In the genomic region with DNA sequence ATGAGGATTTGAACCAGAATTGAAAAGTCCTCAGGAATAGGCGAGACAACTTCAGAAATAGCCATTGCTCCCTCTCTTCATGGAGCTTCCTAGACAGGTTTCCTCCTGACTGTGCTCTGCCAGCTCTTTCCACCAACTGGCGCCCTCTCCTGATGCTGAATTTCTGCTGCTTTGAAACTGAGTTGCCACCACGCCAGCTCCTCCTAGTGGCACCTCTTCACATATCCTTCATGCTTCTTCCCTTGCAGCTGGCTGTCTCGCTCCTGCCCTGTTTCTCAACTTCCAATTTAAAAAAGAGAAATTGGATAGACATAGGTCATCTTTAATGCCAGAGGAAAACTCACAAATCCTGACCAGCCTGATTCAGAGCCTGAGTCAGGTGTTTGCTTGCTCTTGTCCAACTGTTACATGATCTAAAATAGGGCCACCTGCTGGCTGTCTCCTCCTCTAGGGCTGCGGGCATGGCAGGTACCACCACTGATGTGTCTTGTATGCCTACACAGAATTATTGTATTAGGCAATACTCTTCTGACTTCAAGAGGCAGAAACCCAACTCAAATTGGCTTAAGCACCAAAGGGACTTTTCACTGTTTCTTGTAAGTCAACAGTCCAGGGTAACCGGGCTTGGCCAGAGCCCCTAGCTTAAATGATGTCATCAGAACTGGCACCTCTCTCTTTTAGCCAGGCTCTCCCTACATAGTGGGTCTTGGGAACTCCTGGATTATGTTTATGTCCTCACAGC, we compare ENCODE assay signal across 9 cellular contexts. TPM values are rescaled to one million over a fixed set of nuclear protein-coding genes. Genes with fewer than 3 reads are reported as not detected.
DNase-seq lines count a peak whose midpoint lies in the region; ATAC-seq and TF ChIP-seq lines count a peak whose summit lies in the region.
"Not testable (repeated sequence)": the region's sequence is repeated elsewhere in the genome, so short reads cannot be mapped to it uniquely, and the experiment has no call there.
"Had no signal": no experiment of that assay in that cellular context is flagged by ENCODE, and none has a peak within 500 bp of the region (broad histone marks: within the 10 kb centered on the region; RNA-seq: fewer than 3 reads in every experiment).

No MANE protein-coding gene starts in this region.

- not testable (repeated sequence) for H3K36me3 Mint-ChIP-seq in T-helper 17 cell (ENCODE audit: low read depth)

- intact Hi-C loops in adrenal gland (cut with DNase I); Right ventricle myocardium inferior (cut with DNase I); ovary (cut with DNase I); uterus (cut with DNase I; ENCODE audit: low total_unique reads): not testable (repeated sequence)

- H3K4me1 Mint-ChIP-seq in T-helper 17 cell = not testable (repeated sequence)

- H3K27me3 Mint-ChIP-seq in T-helper 17 cell = not testable (repeated sequence)

- H3K4me3 Mint-ChIP-seq in T-helper 17 cell = not testable (repeated sequence)

- H3K27ac Mint-ChIP-seq in T-helper 17 cell = not testable (repeated sequence)

- TF ChIP-seq EP300 in ovary (IDR thresholded peaks at IDR 0.05) = not testable (repeated sequence)

- not testable (repeated sequence) for TF ChIP-seq POLR2A in adrenal gland (IDR thresholded peaks at IDR 0.05); ovary (IDR thresholded peaks at IDR 0.05); uterus (IDR thresholded peaks at IDR 0.05)

- H3K27ac ChIP-seq in adrenal gland, ovary, uterus: not testable (repeated sequence)

- TF ChIP-seq CTCF in GM12865 (IDR thresholded peaks at IDR 0.05; ENCODE audit: insufficient read depth, low read depth, low read length, missing control alignments) (peak; percentile 45), adrenal gland (IDR thresholded peaks at IDR 0.05) (peak; percentile 47 to 81 (median 69)), ovary (IDR thresholded peaks at IDR 0.05) (peak in 1 of 3 donors; percentile 56), uterus (IDR thresholded peaks at IDR 0.05) (peak; percentile 36 to 64 (median 47))

- not testable (repeated sequence) for H3K27me3 ChIP-seq in adrenal gland, ovary, uterus

- H3K36me3 ChIP-seq in adrenal gland (replicated peaks in 1 of 2); ovary; uterus: not testable (repeated sequence)

- peak; percentile 42 for DNase-seq in GM12865 (ENCODE audit: low read depth)
- DNase-seq in NCI-H1417 (lab: John Stamatoyannopoulos, UW) = peak in 2 of 3 experiments; percentile 48 to 71
- peak in 2 of 3 donors; percentile 8 to 13 for DNase-seq in T-helper 17 cell
- DNase-seq in adrenal gland = peak; percentile 57 to 89 (median 79)
- DNase-seq in Right ventricle myocardium inferior (ENCODE audit: missing footprints) = peak; percentile 67
- peak; percentile 32 to 62 (median 49) for DNase-seq in ovary
- DNase-seq in uterus = peak; percentile 27 to 36

- not testable (repeated sequence) for H3K4me1 ChIP-seq in adrenal gland (replicated peaks in 1 of 2); ovary (ENCODE audit: insufficient read depth); uterus

- ATAC-seq in HG02642 (IDR thresholded peaks at IDR 0.05; ENCODE audit: poor library complexity, unreplicated experiment) = peak; percentile 65
- ATAC-seq in T-helper 17 cell = peak; percentile 88
- ATAC-seq in Right ventricle myocardium inferior = peak; percentile 83

- H3K4me3 ChIP-seq in GM12865 (ENCODE audit: low read depth, low read length); adrenal gland; ovary; uterus: not testable (repeated sequence)

- H3K9me3 ChIP-seq in T-helper 17 cell (ENCODE audit: control insufficient read depth, low read length, poor library complexity, severe bottlenecking); adrenal gland (replicated peaks in 1 of 3); ovary; uterus: not testable (repeated sequence)

- WGBS in adrenal gland, 4 donors = 0 to 6% (median 3%) methylated on average over 3 to 4 of the region's 6 CpGs
- 6 to 14% (median 8%) methylated on average over 4 of the region's 6 CpGs for WGBS in ovary, 3 donors

RNA-seq across cellular contexts. Expression of gene GPRIN2, which starts 9.3 kb away (rescaled TPM):
- total RNA-seq in T-helper 17 cell (not detected), adrenal gland (under 1 TPM in 2 of 8 donors, not detected in 6; 0.28 to 0.44 TPM), Right ventricle myocardium inferior (not detected), ovary (1 to 10 TPM in 1 of 7 donors, under 1 TPM in 3, not detected in 3; 0.27 to 2.4 (median 0.78) TPM), uterus (1 to 10 TPM in 1 of 4 donors, not detected in 3; 3.5 TPM)
- polyA plus RNA-seq in adrenal gland (under 1 TPM in 2 of 3 donors, not detected in 1; 0.17 to 0.56 TPM), ovary (under 1 TPM in 1 of 2 donors, not detected in 1; 0.22 TPM)
- total RNA-seq: mesenteric fat pad had no signal

RNA-seq across cellular contexts. Expression of gene SYT15, which starts 13.2 kb away (rescaled TPM):
- total RNA-seq in T-helper 17 cell = 1 to 10 TPM; 1.0 to 1.1 TPM
- 10 to 100 TPM in 1 of 8 donors, 1 to 10 TPM in 6, under 1 TPM in 1; 0.95 to 32.5 (median 2.8) TPM for total RNA-seq in adrenal gland
- polyA plus RNA-seq in adrenal gland = 1 to 10 TPM in 2 of 3 donors, under 1 TPM in 1; 0.72 to 1.6 (median 1.3) TPM
- total RNA-seq in Right ventricle myocardium inferior = 3.2 TPM
- total RNA-seq in ovary = 1 to 10 TPM in 6 of 7 donors, under 1 TPM in 1; 0.24 to 5.3 (median 3.2) TPM
- polyA plus RNA-seq in ovary = 1 to 10 TPM; 1.2 to 4.6 TPM
- 10 to 100 TPM in 2 of 4 donors, 1 to 10 TPM in 2; 3.0 to 22.8 (median 14.0) TPM for total RNA-seq in uterus

Comparison
In these comparisons a context has a peak if more than half of its experiments do, and no peak if none do; other contexts are left out.
1. DNase-seq: peak in every context shown above with its lines; median percentile 79 in adrenal gland; 67 in Right ventricle myocardium inferior; 60 in NCI-H1417; 49 in ovary; 42 in GM12865; 32 in uterus; 10 in T-helper 17 cell.